In genomic region chr19:13621413-13621812, GRCh38 we compare ENCODE assay signal across 8 cellular contexts.
DNase-seq lines count a peak whose midpoint lies in the region; ATAC-seq and TF ChIP-seq lines count a peak whose summit lies in the region.

No MANE protein-coding gene starts in this region.

- H3K9me3 ChIP-seq in AG04450 (ENCODE audit: control insufficient read depth, insufficient read depth, low read length), result no peaks in the 10 kb centered on the region

- H3K9me3 Mint-ChIP-seq in activated T-cell treated with anti-CD3 and anti-CD28 coated beads, Interleukin-2, amount 50 U/mL, for 72 hours, result no peaks in the 10 kb centered on the region

- POLR2A ChIA-PET in AG04450 (lab: Yijun Ruan, JAX), result no interaction called here

- H3K27ac Mint-ChIP-seq in activated T-cell treated with anti-CD3 and anti-CD28 coated beads, Interleukin-2, amount 50 U/mL, for 72 hours, result no peak overlapping the region

- peak overlapping the region; percentile 49 for H3K27ac ChIP-seq in AG04450 (ENCODE audit: low read depth, low read length)

- H3K36me3 ChIP-seq in kidney epithelial cell (ENCODE audit: control insufficient read depth, insufficient read depth, low read length), result no peaks in the 10 kb centered on the region

- H3K4me1 Mint-ChIP-seq in activated T-cell treated with anti-CD3 and anti-CD28 coated beads, Interleukin-2, amount 50 U/mL, for 72 hours (ENCODE audit: low read depth), result no peaks in the 10 kb centered on the region

- peaks cover 74% of the 10 kb centered on the region for H3K27me3 Mint-ChIP-seq in activated T-cell treated with anti-CD3 and anti-CD28 coated beads, Interleukin-2, amount 50 U/mL, for 72 hours (ENCODE audit: low read depth)

- H3K36me3 Mint-ChIP-seq in activated T-cell treated with anti-CD3 and anti-CD28 coated beads, Interleukin-2, amount 50 U/mL, for 72 hours (ENCODE audit: insufficient read depth in 2 of 2), result no peaks in the 10 kb centered on the region

- DNase-seq in AG04450 (ENCODE audit: low read depth, low spot score) (peak; percentile 67), HS-5 (ENCODE audit: low read depth) (peak; percentile 77), kidney epithelial cell (ENCODE audit: low read depth) (peak; percentile 85), SKM-1 (lab: John Stamatoyannopoulos, UW; ENCODE audit: unreplicated experiment) (no peak), KG1 (lab: John Stamatoyannopoulos, UW) (no peak)
- peak; percentile 48 to 75 for DNase-seq in activated T-cell treated with anti-CD3 and anti-CD28 coated beads, Interleukin-2, amount 50 U/mL, for 72 hours

- no peak overlapping the region for H3K4me3 ChIP-seq in AG04450 (ENCODE audit: low read depth, low read length)
- H3K4me3 ChIP-seq in kidney epithelial cell (ENCODE audit: low read depth, low read length), result no peak overlapping the region

- H3K4me3 Mint-ChIP-seq in activated T-cell treated with anti-CD3 and anti-CD28 coated beads, Interleukin-2, amount 50 U/mL, for 72 hours, result no peak overlapping the region

- peak; percentile 97 to 100 for ATAC-seq in activated T-cell treated with anti-CD3 and anti-CD28 coated beads, Interleukin-2, amount 50 U/mL, for 72 hours (replicated peaks in 1 of 2)
- ATAC-seq in GM19395 (IDR thresholded peaks at IDR 0.05; ENCODE audit: unreplicated experiment) (no peak), HG02588 (IDR thresholded peaks at IDR 0.05; ENCODE audit: unreplicated experiment) (no peak)

- peak; percentile 39 for TF ChIP-seq CTCF in AG04450 (IDR thresholded peaks at IDR 0.05; ENCODE audit: low read depth, low read length)
- TF ChIP-seq CTCF in kidney epithelial cell (IDR thresholded peaks at IDR 0.05; ENCODE audit: insufficient read depth, low read length, poor library complexity, severe bottlenecking), result peak; percentile 38

- CTCF ChIA-PET in AG04450 (lab: Charles Lee), result interaction anchor here (0.5 to 0.6 kb wide), 2 partner anchors 109 to 427 kb away, joined by 5 to 7 read pairs; no protein-coding TSS in a partner anchor

- H3K27me3 ChIP-seq in AG04450 (ENCODE audit: control insufficient read depth, insufficient read depth, low read length), result no peaks in the 10 kb centered on the region
- peaks cover 5% of the 10 kb centered on the region for H3K27me3 ChIP-seq in kidney epithelial cell (ENCODE audit: control insufficient read depth, insufficient read depth, low read length)

Comparison
In these comparisons a context has a peak if more than half of its experiments do, and no peak if none do; other contexts are left out.
1. DNase-seq: peak in AG04450 (single experiment), HS-5 (single experiment), activated T-cell treated with anti-CD3 and anti-CD28 coated beads, Interleukin-2, amount 50 U/mL, for 72 hours (2 of 2) and kidney epithelial cell (single experiment); none in SKM-1 (single experiment) and KG1 (single experiment).
2. ATAC-seq: peak in activated T-cell treated with anti-CD3 and anti-CD28 coated beads, Interleukin-2, amount 50 U/mL, for 72 hours (2 of 2); none in GM19395 (single experiment) and HG02588 (single experiment).